In the genomic region with DNA sequence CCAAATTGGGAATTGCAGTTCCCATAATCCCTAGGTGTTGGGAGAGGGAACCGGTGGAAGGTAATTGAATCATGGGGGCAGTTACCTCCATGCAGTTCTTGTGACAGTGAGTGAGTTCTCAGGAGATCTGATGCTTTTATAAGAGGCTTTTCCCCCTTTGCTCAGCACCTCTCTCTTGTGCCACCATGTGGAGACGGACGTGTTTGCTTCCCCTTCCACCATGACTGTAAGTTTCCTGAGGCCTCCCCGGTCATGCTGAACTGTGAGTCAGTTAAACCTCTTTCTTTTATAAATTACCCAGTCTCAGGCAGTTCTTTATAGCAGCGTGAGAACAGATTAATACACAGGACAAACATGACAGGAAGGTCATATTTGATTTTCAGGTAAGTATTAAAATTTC, we compare ENCODE assay signal across 9 cellular contexts. TPM values are rescaled to one million over a fixed set of nuclear protein-coding genes. Genes with fewer than 3 reads are reported as not detected.
DNase-seq lines count a peak whose midpoint lies in the region; ATAC-seq, FAIRE-seq and TF ChIP-seq lines count a peak whose summit lies in the region.
"Had no signal": no experiment of that assay in that cellular context is flagged by ENCODE, and none has a peak within 500 bp of the region (broad histone marks: within the 10 kb centered on the region; RNA-seq: fewer than 3 reads in every experiment).

No MANE protein-coding gene starts in this region.

- H3K9me3 ChIP-seq in A673 (ENCODE audit: low read depth, low read length, poor library complexity, severe bottlenecking) (no peaks in the 10 kb centered on the region), lower lobe of right lung (no peaks in the 10 kb centered on the region)

- CTCF ChIA-PET in A673 (lab: Charles Lee) = no interaction called here

- TF ChIP-seq CTCF in A673 (conservative IDR thresholded peaks at IDR 0.05; ENCODE audit: low read depth, low read length) (peak; percentile 51), fibroblast of mammary gland (conservative IDR thresholded peaks at IDR 0.05; ENCODE audit: control insufficient read depth, insufficient read depth, low read depth, low read length) (peak; percentile 35), lower lobe of right lung (IDR thresholded peaks at IDR 0.05) (no peak)

- no peak for TF ChIP-seq POLR2A in GM12892 (IDR thresholded peaks at IDR 0.05; ENCODE audit: low read depth, low read length)

- H3K4me1 ChIP-seq in A673 (ENCODE audit: insufficient read depth, low read length, poor library complexity, severe bottlenecking) (no peaks in the 10 kb centered on the region), lower lobe of right lung (no peaks in the 10 kb centered on the region)

- no peak for ATAC-seq in lower lobe of right lung
- ATAC-seq in HG02870 (IDR thresholded peaks at IDR 0.05; ENCODE audit: unreplicated experiment) = no peak

- POLR2A ChIA-PET in A673 (lab: Charles Lee; ENCODE audit: low non-redundant PET) = no interaction called here

- intact Hi-C loops in A673 (cut with micrococcal nuclease; ENCODE audit: unreplicated experiment) = loop anchor here (2.0 kb wide), 1 partner anchor 295 kb away; no protein-coding TSS in a partner anchor
- intact Hi-C loops in lower lobe of right lung (cut with DNase I) = no loop called here

- no peak overlapping the region for H3K4me3 ChIP-seq in A673 (ENCODE audit: low read depth, low read length, poor library complexity, severe bottlenecking)
- H3K4me3 ChIP-seq in fibroblast of mammary gland (ENCODE audit: control insufficient read depth, low read depth, low read length) = no peak overlapping the region
- no peak overlapping the region for H3K4me3 ChIP-seq in lower lobe of right lung

- no peaks in the 10 kb centered on the region for H3K36me3 ChIP-seq in A673 (ENCODE audit: insufficient read depth, low read length, poor library complexity, severe bottlenecking)
- H3K36me3 ChIP-seq in lower lobe of right lung = no peaks in the 10 kb centered on the region

- H3K27ac ChIP-seq in A673 (ENCODE audit: low read depth, low read length, poor library complexity, severe bottlenecking) = no peak overlapping the region
- no peak overlapping the region for H3K27ac ChIP-seq in lower lobe of right lung

- in situ Hi-C loops in SK-MEL-5 (cut with HindIII; ENCODE audit: low pct_unique_long_range_greater_than_20kb, low sequenced_read_pairs) = no loop called here

- FAIRE-seq in GM12892 (lab: Jason Lieb, UNC) = peak; percentile 90
- FAIRE-seq: RCC 7860 had no signal

- no TSS peak for BruUV-seq in A673 (replicated peaks; lab: Mats Ljungman, UMichigan)

- DNase-seq in A673 (ENCODE audit: low spot score) (peak; percentile 59), GM12892 (ENCODE audit: insufficient read length) (no peak), SK-MEL-5 (ENCODE audit: low read depth, low spot score) (peak; percentile 58), fibroblast of mammary gland (ENCODE audit: low read depth) (peak; percentile 55), lower lobe of right lung (no peak), cortex of kidney (lab: John Stamatoyannopoulos, UW) (no peak), NCI-H526 treated with DMSO at 0.1 percent for 48 hours (lab: John Stamatoyannopoulos, UW) (no peak)

- no peaks in the 10 kb centered on the region for H3K27me3 ChIP-seq in A673 (replicated peaks; ENCODE audit: insufficient read depth, low read depth, low read length, poor library complexity)
- no peaks in the 10 kb centered on the region for H3K27me3 ChIP-seq in lower lobe of right lung (ENCODE audit: low read depth)

RNA-seq across cellular contexts. Expression of gene HECA, which starts 25.3 kb away (rescaled TPM):
- 14.3 and 15.3 TPM in 2 replicates for total RNA-seq in A673 (2021)
- 2.0 TPM for polyA plus RNA-seq in GM12892 (2012; ENCODE audit: missing spikeins)
- 5.9 and 6.4 TPM in 2 replicates for total RNA-seq in SK-MEL-5 (2014; rRNA removed; shearing (Covaris generic))
- polyA plus RNA-seq in SK-MEL-5 (2015; cell fraction: cytosol; rRNA removed) = 5.8 and 6.4 TPM in 2 replicates
- polyA plus RNA-seq in SK-MEL-5 (2015; cell fraction: nucleus; rRNA removed) = 3.0 and 3.5 TPM in 2 replicates
- total RNA-seq in lower lobe of right lung = 53.1 TPM

Comparison
In these comparisons a context has a peak if more than half of its experiments do, and no peak if none do; other contexts are left out.
1. DNase-seq: peak in A673 (single experiment), SK-MEL-5 (single experiment) and fibroblast of mammary gland (single experiment); none in GM12892 (single experiment), lower lobe of right lung (single experiment), cortex of kidney (single experiment) and NCI-H526 treated with DMSO at 0.1 percent for 48 hours (single experiment).